Comparison of ENCODE assay signal across 8 cellular contexts in genomic region chr12:12786716-12787601, GRCh38. TPM values are rescaled to one million over a fixed set of nuclear protein-coding genes. Genes with fewer than 3 reads are reported as not detected.
DNase-seq lines count a peak whose midpoint lies in the region; ATAC-seq and TF ChIP-seq lines count a peak whose summit lies in the region.

No MANE protein-coding gene starts in this region.

- H3K27me3 Mint-ChIP-seq in natural killer cell (ENCODE audit: low read depth in 2 of 2) = no peaks in the 10 kb centered on the region
- H3K27me3 Mint-ChIP-seq in stimulated activated naive CD8-positive, alpha-beta T cell treated with anti-CD3 and anti-CD28 coated beads, Interleukin-15, Interleukin-2, amounts not matched to agents 100 ng/mL and 50 ng/mL, for 24 hours = no peaks in the 10 kb centered on the region

- peaks cover 10 to 23% of the 10 kb centered on the region in 2 donors for H3K4me1 Mint-ChIP-seq in natural killer cell
- peaks cover 42% of the 10 kb centered on the region for H3K4me1 Mint-ChIP-seq in stimulated activated naive CD8-positive, alpha-beta T cell treated with anti-CD3 and anti-CD28 coated beads, Interleukin-15, Interleukin-2, amounts not matched to agents 100 ng/mL and 50 ng/mL, for 24 hours (ENCODE audit: low read depth)

- H3K4me3 Mint-ChIP-seq in natural killer cell = peak overlapping the region; percentile 89
- H3K4me3 Mint-ChIP-seq in stimulated activated naive CD8-positive, alpha-beta T cell treated with anti-CD3 and anti-CD28 coated beads, Interleukin-15, Interleukin-2, amounts not matched to agents 100 ng/mL and 50 ng/mL, for 24 hours = peak overlapping the region; percentile 88

- TF ChIP-seq CTCF in natural killer cell (IDR thresholded peaks at IDR 0.05) = no peak

- DNase-seq in D341Med (ENCODE audit: low spot score) (peak; percentile 99), fibroblast of peridontal ligament (ENCODE audit: extremely low read depth) (peak; percentile 72), natural killer cell (peak; percentile 68)
- DNase-seq in activated T-helper 9 cell treated with anti-CD3 and anti-CD28 coated beads, Interleukin-2, amount 50 U/mL, for 16 hours (ENCODE audit: low read depth) = peak; percentile 65

- peak overlapping the region; percentile 70 to 84 for H3K27ac Mint-ChIP-seq in natural killer cell
- peak overlapping the region; percentile 89 for H3K27ac Mint-ChIP-seq in stimulated activated naive CD8-positive, alpha-beta T cell treated with anti-CD3 and anti-CD28 coated beads, Interleukin-15, Interleukin-2, amounts not matched to agents 100 ng/mL and 50 ng/mL, for 24 hours

- ATAC-seq in GM19455 (IDR thresholded peaks at IDR 0.05; ENCODE audit: unreplicated experiment) (peak; percentile 87), HG03565 (IDR thresholded peaks at IDR 0.05; ENCODE audit: unreplicated experiment) (peak; percentile 66), natural killer cell (peak; percentile 92 to 95 (median 94))

- intact Hi-C loops in natural killer cell (cut with micrococcal nuclease) = loop anchor here (10.0 kb wide), 1 partner anchor 108 kb away; the partner anchor contains the start of gene GPRC5A

- H3K9me3 Mint-ChIP-seq in natural killer cell = no peaks in the 10 kb centered on the region
- no peaks in the 10 kb centered on the region for H3K9me3 Mint-ChIP-seq in stimulated activated naive CD8-positive, alpha-beta T cell treated with anti-CD3 and anti-CD28 coated beads, Interleukin-15, Interleukin-2, amounts not matched to agents 100 ng/mL and 50 ng/mL, for 24 hours

- no peaks in the 10 kb centered on the region for H3K36me3 Mint-ChIP-seq in natural killer cell
- no peaks in the 10 kb centered on the region for H3K36me3 Mint-ChIP-seq in stimulated activated naive CD8-positive, alpha-beta T cell treated with anti-CD3 and anti-CD28 coated beads, Interleukin-15, Interleukin-2, amounts not matched to agents 100 ng/mL and 50 ng/mL, for 24 hours (ENCODE audit: low read depth)

TF ChIP-seq in PFSK-1, 5 proteins besides CTCF, POLR2A, EP300 and RAD21:
- peak in 1 of 2 experiments; percentile 30; a peak in 1 of 4 replicates for TF ChIP-seq REST (IDR thresholded peaks at IDR 0.05; ENCODE audit: insufficient read depth in 1 of 2, low read depth in 2 of 2, low read length in 2 of 2)
- peak; percentile 84 for TF ChIP-seq POLR2AphosphoS5 (IDR thresholded peaks at IDR 0.05; ENCODE audit: low read depth, low read length)
- TF ChIP-seq FOXP2 (optimal IDR thresholded peaks at IDR 0.05; ENCODE audit: borderline replicate concordance, extremely low read depth, extremely low read length, insufficient read depth) = peak; percentile 55
- TF ChIP-seq TAF1 (IDR thresholded peaks at IDR 0.05; ENCODE audit: borderline replicate concordance, insufficient read depth, low read length) = no peak
- TF ChIP-seq SIN3A (IDR thresholded peaks at IDR 0.05; ENCODE audit: borderline replicate concordance, insufficient read depth, low read length) = no peak

RNA-seq across cellular contexts. Expression of gene APOLD1, which starts 1.5 kb away (rescaled TPM):
- 5.7 TPM for polyA plus RNA-seq in PFSK-1 (2012; ENCODE audit: insufficient read length, low read depth)
- 1 to 10 TPM in 2 of 3 donors, under 1 TPM in 1; 0.70 to 1.6 (median 1.6) TPM for total RNA-seq in natural killer cell

RNA-seq across cellular contexts. Expression of gene DDX47, which starts 26.2 kb away (rescaled TPM):
- 30.3 TPM for polyA plus RNA-seq in PFSK-1 (2012; ENCODE audit: insufficient read length, low read depth)
- total RNA-seq in natural killer cell = 100 to 1,000 TPM in 2 of 3 donors, 10 to 100 TPM in 1; 98.9 to 120 (median 114) TPM

Comparison
In these comparisons a context has a peak if more than half of its experiments do, and no peak if none do; other contexts are left out.
1. Peak in every context shown above with its lines: DNase-seq and ATAC-seq.